13 cellular contexts compared by ENCODE assay signal in the genomic region with DNA sequence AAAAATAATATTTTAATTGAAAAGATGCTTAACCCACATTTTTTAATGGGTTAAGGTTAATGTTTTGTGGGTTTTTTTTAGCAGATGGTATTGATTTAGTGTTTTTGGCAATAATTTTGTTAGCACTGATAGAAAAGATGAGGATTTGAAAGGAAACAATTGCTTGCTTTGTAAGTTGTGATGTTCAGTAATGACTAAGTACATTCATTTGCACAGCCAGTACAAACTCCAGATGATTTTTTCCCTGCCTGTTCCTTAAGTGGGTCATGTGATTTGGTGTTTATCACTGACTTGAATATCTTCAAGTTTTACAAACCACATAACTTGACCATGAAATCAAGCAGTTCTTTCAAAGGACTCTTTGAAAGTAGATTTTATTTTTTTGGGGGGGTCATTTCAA. TPM values are rescaled to one million over a fixed set of nuclear protein-coding genes. Genes with fewer than 3 reads are reported as not detected.
DNase-seq lines count a peak whose midpoint lies in the region; ATAC-seq and TF ChIP-seq lines count a peak whose summit lies in the region.
"Had no signal": no experiment of that assay in that cellular context is flagged by ENCODE, and none has a peak within 500 bp of the region (broad histone marks: within the 10 kb centered on the region; RNA-seq: fewer than 3 reads in every experiment).

No MANE protein-coding gene starts in this region.

- no peaks in the 10 kb centered on the region for H3K36me3 ChIP-seq in left ventricle myocardium inferior
- no peaks in the 10 kb centered on the region for H3K36me3 ChIP-seq in smooth muscle cell (ENCODE audit: low read depth)
- H3K36me3 ChIP-seq: gastrocnemius medialis had no signal

- H2BK12ac ChIP-seq in H9 (ENCODE audit: insufficient read length, low read depth, low read length) = no peak overlapping the region

- no peak overlapping the region for H3K4ac ChIP-seq in H9 (ENCODE audit: low read depth, low read length)

- no peaks in the 10 kb centered on the region for H3K79me1 ChIP-seq in H9 (ENCODE audit: insufficient read depth, low read depth, low read length, poor library complexity, severe bottlenecking)

- no peak for ATAC-seq in GM19351 (IDR thresholded peaks at IDR 0.05; ENCODE audit: unreplicated experiment)
- ATAC-seq: gastrocnemius medialis; naive thymus-derived CD8-positive, alpha-beta T cell had no signal

- H3K4me2 ChIP-seq in H9 (ENCODE audit: insufficient read depth, insufficient read length, low read length) = no peak overlapping the region
- H3K4me2 ChIP-seq in smooth muscle cell = peak overlapping the region; percentile 53

- H3F3A ChIP-seq in smooth muscle cell (ENCODE audit: low read depth) = no peaks in the 10 kb centered on the region

- H3K79me2 ChIP-seq in H9 (ENCODE audit: insufficient read depth, low read length) (no peaks in the 10 kb centered on the region), smooth muscle cell (ENCODE audit: low read depth) (peaks cover 48% of the 10 kb centered on the region)

- no peak overlapping the region for H3T11ph ChIP-seq in H9 (ENCODE audit: low read length)

- H3K56ac ChIP-seq in H9 (ENCODE audit: insufficient read length, low read depth, low read length) = no peak overlapping the region

- H3K9me3 Mint-ChIP-seq in H9 (no peaks in the 10 kb centered on the region), chondrocyte (ENCODE audit: low read depth) (no peaks in the 10 kb centered on the region)
- no peaks in the 10 kb centered on the region for H3K9me3 Mint-ChIP-seq in activated naive CD4-positive, alpha-beta T cell treated with anti-CD3 and anti-CD28 coated beads, Interleukin-2, amount 10 ng/mL, durations not matched to agents 7 days and 5 days
- H3K9me3 Mint-ChIP-seq: naive thymus-derived CD8-positive, alpha-beta T cell had no signal

- H3K36me3 Mint-ChIP-seq in H9 (ENCODE audit: insufficient read depth in 1 of 3, low read depth in 3 of 3) = peaks cover 0 to under 1% (median 0%) of the 10 kb centered on the region in 3 experiments; a peak in 2 of 7 replicates
- H3K36me3 Mint-ChIP-seq in activated naive CD4-positive, alpha-beta T cell treated with anti-CD3 and anti-CD28 coated beads, Interleukin-2, amount 10 ng/mL, durations not matched to agents 7 days and 5 days = no peaks in the 10 kb centered on the region
- no peaks in the 10 kb centered on the region for H3K36me3 Mint-ChIP-seq in chondrocyte (ENCODE audit: low read depth)

- no peak overlapping the region for H2AK5ac ChIP-seq in H9 (ENCODE audit: insufficient read length, low read length)

- no peak overlapping the region for H2BK15ac ChIP-seq in H9 (ENCODE audit: low read depth, low read length)

- H3K4me3 ChIP-seq in astrocyte of the cerebellum (ENCODE audit: low read depth, low read length) (no peak overlapping the region), left ventricle myocardium inferior (peak overlapping the region; percentile 17), smooth muscle cell (no peak overlapping the region)
- H3K4me3 ChIP-seq: gastrocnemius medialis had no signal

- no peak overlapping the region for H3K14ac ChIP-seq in H9 (ENCODE audit: insufficient read depth, low read length)

- H4K91ac ChIP-seq in H9 (ENCODE audit: insufficient read length, low read depth, low read length) = no peak overlapping the region

- no peak overlapping the region for H2AFZ ChIP-seq in H9 (ENCODE audit: low read length)
- no peak overlapping the region for H2AFZ ChIP-seq in smooth muscle cell (ENCODE audit: low read depth)

- CTCF ChIA-PET in activated naive CD4-positive, alpha-beta T cell treated with anti-CD3 and anti-CD28 coated beads, Interleukin-2, amount 10 ng/mL, durations not matched to agents 7 days and 5 days (lab: Charles Lee) = no interaction called here

- no peaks in the 10 kb centered on the region for H3K23me2 ChIP-seq in H9 (ENCODE audit: insufficient read length, low read depth, low read length, poor library complexity, severe bottlenecking)

- no peak overlapping the region for H2BK20ac ChIP-seq in H9 (ENCODE audit: low read depth, low read length, poor library complexity, severe bottlenecking)

- no peak overlapping the region for H3K9ac ChIP-seq in H9 (ENCODE audit: extremely low read depth, insufficient read length, low read length)
- no peak overlapping the region for H3K9ac ChIP-seq in smooth muscle cell (ENCODE audit: low read depth)

- DNase-seq in H9 = no peak
- peak; percentile 48 for DNase-seq in astrocyte of the cerebellum (ENCODE audit: low read depth)
- no peak for DNase-seq in left ventricle myocardium inferior
- no peak for DNase-seq in smooth muscle cell (lab: John Stamatoyannopoulos, UW; ENCODE audit: unreplicated experiment)
- no peak for DNase-seq in activated naive CD4-positive, alpha-beta T cell treated with anti-CD3 and anti-CD28 coated beads, Interleukin-2, amount 10 ng/mL, durations not matched to agents 7 days and 5 days
- DNase-seq in chondrocyte (ENCODE audit: low spot score) = no peak
- DNase-seq in GM13976 (ENCODE audit: low spot score) = no peak
- DNase-seq: dermis blood vessel endothelial cell; gastrocnemius medialis; naive thymus-derived CD8-positive, alpha-beta T cell; NCI-H748 treated with DMSO at 0.1 percent for 48 hours had no signal

- no peak overlapping the region for H2BK5ac ChIP-seq in H9 (ENCODE audit: insufficient read length, low read length)

- no peak overlapping the region for H4K8ac ChIP-seq in H9 (replicated peaks; ENCODE audit: insufficient read length, low read depth, low read length)

- H3K27me3 Mint-ChIP-seq in H9 (ENCODE audit: low read depth) (no peaks in the 10 kb centered on the region), chondrocyte (ENCODE audit: low read depth) (no peaks in the 10 kb centered on the region)
- no peaks in the 10 kb centered on the region for H3K27me3 Mint-ChIP-seq in activated naive CD4-positive, alpha-beta T cell treated with anti-CD3 and anti-CD28 coated beads, Interleukin-2, amount 10 ng/mL, durations not matched to agents 7 days and 5 days
- H3K27me3 Mint-ChIP-seq: activated naive CD8-positive, alpha-beta T cell; naive thymus-derived CD8-positive, alpha-beta T cell had no signal

- in situ Hi-C loops in astrocyte of the cerebellum (cut with HindIII; ENCODE audit: low sequenced_read_pairs) = no loop called here
- in situ Hi-C loops in GM13976 (cut with MboI; ENCODE audit: low sequenced_read_pairs, unreplicated experiment) = no loop called here

- peak overlapping the region in 2 of 3 experiments; percentile 75 to 93; a peak in 4 of 7 replicates for H3K27ac Mint-ChIP-seq in H9
- H3K27ac Mint-ChIP-seq in activated naive CD4-positive, alpha-beta T cell treated with anti-CD3 and anti-CD28 coated beads, Interleukin-2, amount 10 ng/mL, durations not matched to agents 7 days and 5 days = no peak overlapping the region
- no peak overlapping the region for H3K27ac Mint-ChIP-seq in chondrocyte (ENCODE audit: unreplicated experiment)
- H3K27ac Mint-ChIP-seq: activated naive CD8-positive, alpha-beta T cell had no signal

- no peak overlapping the region for H3K27ac ChIP-seq in H9 (ENCODE audit: insufficient read length, low read depth, low read length)
- H3K27ac ChIP-seq in left ventricle myocardium inferior (replicated peaks) = peak overlapping the region; percentile 58
- H3K27ac ChIP-seq in smooth muscle cell (ENCODE audit: low read depth) = peak overlapping the region; percentile 0
- H3K27ac ChIP-seq: gastrocnemius medialis had no signal

- H3K18ac ChIP-seq in H9 (ENCODE audit: insufficient read length, low read depth, low read length) = no peak overlapping the region

- H3K4me1 ChIP-seq in H9 (ENCODE audit: insufficient read depth, low read length) (no peaks in the 10 kb centered on the region; the same call in 1 of the 2 replicates), left ventricle myocardium inferior (peaks cover 16% of the 10 kb centered on the region), smooth muscle cell (ENCODE audit: low read depth) (peaks cover 5% of the 10 kb centered on the region)

- H3K9me3 ChIP-seq in H9 (ENCODE audit: control insufficient read depth, low read depth, low read length) (no peaks in the 10 kb centered on the region), left ventricle myocardium inferior (replicated peaks) (no peaks in the 10 kb centered on the region), smooth muscle cell (replicated peaks; ENCODE audit: low read depth) (no peaks in the 10 kb centered on the region)
- H3K9me3 ChIP-seq: gastrocnemius medialis had no signal

- TF ChIP-seq CTCF in H9 (conservative IDR thresholded peaks at IDR 0.05) (no peak), astrocyte of the cerebellum (IDR thresholded peaks at IDR 0.05; ENCODE audit: low read depth, low read length, missing control alignments) (no peak), left ventricle myocardium inferior (IDR thresholded peaks at IDR 0.05; ENCODE audit: borderline replicate concordance) (no peak), smooth muscle cell (IDR thresholded peaks at IDR 0.05; ENCODE audit: borderline replicate concordance, insufficient read depth, poor library complexity, severe bottlenecking) (no peak), chondrocyte (IDR thresholded peaks at IDR 0.05) (no peak), GM13976 (IDR thresholded peaks at IDR 0.05; ENCODE audit: borderline replicate concordance, control extremely low read depth, extremely low read depth, insufficient read depth, missing control alignments) (no peak)

- no peak overlapping the region for H3K23ac ChIP-seq in H9 (ENCODE audit: insufficient read length, low read depth, low read length)

- H3K4me3 Mint-ChIP-seq in H9 = no peak overlapping the region
- H3K4me3 Mint-ChIP-seq in activated naive CD4-positive, alpha-beta T cell treated with anti-CD3 and anti-CD28 coated beads, Interleukin-2, amount 10 ng/mL, durations not matched to agents 7 days and 5 days = no peak overlapping the region
- H3K4me3 Mint-ChIP-seq in chondrocyte (ENCODE audit: unreplicated experiment) = no peak overlapping the region
- H3K4me3 Mint-ChIP-seq: activated naive CD8-positive, alpha-beta T cell; naive thymus-derived CD8-positive, alpha-beta T cell had no signal

- intact Hi-C loops in left ventricle myocardium inferior (cut with micrococcal nuclease) = no loop called here

- no peak overlapping the region for H2BK120ac ChIP-seq in H9 (ENCODE audit: low read depth, low read length, poor library complexity, severe bottlenecking)

- no peaks in the 10 kb centered on the region for H3K27me3 ChIP-seq in H9 (ENCODE audit: insufficient read depth, low read length)
- no peaks in the 10 kb centered on the region for H3K27me3 ChIP-seq in left ventricle myocardium inferior (ENCODE audit: low read depth)
- no peaks in the 10 kb centered on the region for H3K27me3 ChIP-seq in smooth muscle cell (ENCODE audit: low read depth)
- H3K27me3 ChIP-seq: gastrocnemius medialis had no signal

- no peak overlapping the region for H4K5ac ChIP-seq in H9 (ENCODE audit: insufficient read length, low read depth, low read length)

- no peaks in the 10 kb centered on the region for H4K20me1 ChIP-seq in H9 (ENCODE audit: control insufficient read depth, insufficient read depth, insufficient read length)
- no peaks in the 10 kb centered on the region for H4K20me1 ChIP-seq in smooth muscle cell (ENCODE audit: low read depth)

- peaks cover 21 to 43% of the 10 kb centered on the region in 2 experiments for H3K4me1 Mint-ChIP-seq in H9
- no peaks in the 10 kb centered on the region for H3K4me1 Mint-ChIP-seq in activated naive CD4-positive, alpha-beta T cell treated with anti-CD3 and anti-CD28 coated beads, Interleukin-2, amount 10 ng/mL, durations not matched to agents 7 days and 5 days
- peaks cover 14% of the 10 kb centered on the region for H3K4me1 Mint-ChIP-seq in chondrocyte (ENCODE audit: low read depth)

RNA-seq across cellular contexts. Expression of a gene that starts 15.0 kb away (rescaled TPM):
- total RNA-seq in H9 (2021) (2.5 and 2.6 TPM in 2 replicates), left ventricle myocardium inferior (3.4 TPM), smooth muscle cell (8.4 and 10.4 TPM in 2 replicates), chondrocyte (4.7 to 5.9 TPM (median 5.6 TPM) in 3 replicates)
- polyA plus RNA-seq in smooth muscle cell = 4.5 and 5.6 TPM in 2 replicates

Comparison
In these comparisons a context has a peak if more than half of its experiments do, and no peak if none do; other contexts are left out.
1. H3K27ac Mint-ChIP-seq: peak in H9 (2 of 3); none in activated naive CD4-positive, alpha-beta T cell treated with anti-CD3 and anti-CD28 coated beads, Interleukin-2, amount 10 ng/mL, durations not matched to agents 7 days and 5 days (single experiment) and chondrocyte (single experiment).